In the genomic region with DNA sequence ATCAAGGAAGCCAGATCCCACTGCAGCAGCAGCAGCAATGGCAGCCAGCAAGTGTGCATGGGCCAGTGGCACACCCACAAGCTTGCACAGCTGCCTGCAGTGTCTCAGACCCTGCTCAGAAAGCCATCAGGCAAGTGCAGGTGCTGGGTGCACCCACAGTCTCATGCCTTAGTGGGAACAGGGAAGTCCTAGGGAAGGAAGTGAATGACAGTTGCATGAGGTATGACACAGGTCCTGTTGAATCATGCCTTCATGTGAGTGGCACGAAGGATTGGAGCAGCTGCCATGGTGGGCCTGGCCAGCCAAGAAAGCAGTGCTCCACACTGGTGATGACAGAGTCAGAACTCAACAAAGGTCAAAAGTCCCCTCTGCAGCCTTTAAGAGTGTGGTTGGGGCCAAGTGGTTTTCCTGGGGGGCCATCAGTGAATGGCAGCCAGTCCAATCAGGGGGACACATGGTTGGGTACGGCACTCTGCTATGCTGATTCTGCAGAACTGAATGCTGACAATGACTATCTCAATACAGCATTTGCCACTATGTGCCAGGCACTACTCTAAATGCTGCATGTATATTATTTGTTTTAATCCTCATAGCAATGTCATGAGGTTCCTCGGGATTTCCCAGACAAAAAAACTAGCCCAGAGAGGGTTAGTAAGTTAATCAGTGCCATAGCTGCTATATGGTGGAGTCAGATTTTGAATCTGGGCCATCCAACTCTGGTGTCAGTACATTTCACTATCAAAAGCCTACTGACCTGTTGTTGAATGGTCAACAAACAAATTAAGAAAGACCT, we compare ENCODE assay signal across 30 cellular contexts.
DNase-seq lines count a peak whose midpoint lies in the region; ATAC-seq, FAIRE-seq and TF ChIP-seq lines count a peak whose summit lies in the region.
"Had no signal": no experiment of that assay in that cellular context is flagged by ENCODE, and none has a peak within 500 bp of the region (broad histone marks: within the 10 kb centered on the region; RNA-seq: fewer than 3 reads in every experiment).

No MANE protein-coding gene starts in this region.

- H2AFZ ChIP-seq in keratinocyte (ENCODE audit: control insufficient read depth, low read length), result no peak overlapping the region

- no peak for TF ChIP-seq EP300 in A549 (IDR thresholded peaks at IDR 0.05)

- H3K4me1 ChIP-seq in A549, result peaks cover 42% of the 10 kb centered on the region
- H3K4me1 ChIP-seq in RWPE2 (ENCODE audit: insufficient read depth, poor library complexity, severe bottlenecking), result peaks cover 57% of the 10 kb centered on the region
- peaks cover 77% of the 10 kb centered on the region for H3K4me1 ChIP-seq in keratinocyte (ENCODE audit: control insufficient read depth, extremely low read depth, insufficient read depth, low read length)
- H3K4me1 ChIP-seq: BE2C, Peyer's patch had no signal

- dilution Hi-C loops in keratinocyte (cut with MboI; ENCODE audit: extremely low pct_ligation_motif_present, low sequenced_read_pairs), result no loop called here

- H3K9me3 ChIP-seq in A549 (no peaks in the 10 kb centered on the region; the same call in 2 of the 3 replicates), RWPE2 (ENCODE audit: severe bottlenecking) (no peaks in the 10 kb centered on the region), keratinocyte (ENCODE audit: control insufficient read depth, low read depth, low read length) (no peaks in the 10 kb centered on the region)
- H3K9me3 ChIP-seq: BE2C, breast epithelium, esophagus squamous epithelium, neutrophil, Peyer's patch, SK-N-SH, upper lobe of left lung had no signal

- POLR2A ChIA-PET in A549 (lab: Yijun Ruan, JAX), result interaction anchor here (1.3 kb wide), 1 partner anchor 517 kb away, joined by 3 read pairs; a partner anchor contains a TSS

- H3K9ac ChIP-seq in keratinocyte (ENCODE audit: control insufficient read depth, extremely low read depth, insufficient read depth, low read length), result peak overlapping the region; percentile 57
- H3K9ac ChIP-seq: SK-N-SH had no signal

- WGBS in A549 (ENCODE audit: missing lambda C conversion rate), result 66% methylated on average over 3 of the region's 3 CpGs

- TF ChIP-seq POLR2A in A549 (IDR thresholded peaks at IDR 0.05; ENCODE audit: low read length), result no peak

- no peaks in the 10 kb centered on the region for H3K9me1 ChIP-seq in keratinocyte (ENCODE audit: control insufficient read depth, extremely low read depth, insufficient read depth, low read length)

- no peaks in the 10 kb centered on the region for H4K20me1 ChIP-seq in keratinocyte (ENCODE audit: control insufficient read depth, extremely low read depth, insufficient read depth, low read length)

- no peak for FAIRE-seq in A549 (lab: Jason Lieb, UNC)
- FAIRE-seq in keratinocyte (lab: Jason Lieb, UNC), result peak; percentile 88
- FAIRE-seq: colon, GM19239 had no signal

- TF ChIP-seq RAD21 in A549 (conservative IDR thresholded peaks at IDR 0.05 in 1 of 2, IDR thresholded peaks at IDR 0.05 in 1 of 2), result no peak

- CTCF ChIA-PET in A549 (lab: Yijun Ruan, JAX), result interaction anchor here (0.8 to 4.7 kb wide), 7 partner anchors 10 to 1269 kb away, joined by 3 to 17 read pairs (median 4); no protein-coding TSS in a partner anchor

- H3K4me3 ChIP-seq in A549 (no peak overlapping the region), HL-60 (replicated peaks; ENCODE audit: insufficient read depth, low read length) (no peak overlapping the region), RWPE2 (ENCODE audit: severe bottlenecking) (no peak overlapping the region), keratinocyte (ENCODE audit: control insufficient read depth in 2 of 3, extremely low read depth in 1 of 3, insufficient read depth in 2 of 3, low read depth in 1 of 3, low read length in 3 of 3) (peak overlapping the region in 2 of 3 experiments; percentile 11 to 57)
- H3K4me3 ChIP-seq: breast epithelium, esophagus squamous epithelium, lung, Peyer's patch, skin epidermis, upper lobe of left lung had no signal

- H3K79me2 ChIP-seq in keratinocyte (ENCODE audit: control insufficient read depth, insufficient read depth, low read length), result peaks cover 1% of the 10 kb centered on the region

- no peak for DNase-seq in A549 (ENCODE audit: low read depth in 1 of 2, low spot score in 1 of 2)
- peak; percentile 22 to 44 for DNase-seq in HL-60 (ENCODE audit: low read depth in 1 of 2, low spot score in 1 of 2)
- DNase-seq in RWPE2 (ENCODE audit: low spot score), result no peak
- DNase-seq in keratinocyte (ENCODE audit: low read depth, low spot score), result peak; percentile 71
- DNase-seq in DMS153 (lab: John Stamatoyannopoulos, UW), result no peak
- no peak for DNase-seq in foreskin melanocyte
- no peak for DNase-seq in activated T-cell treated with anti-CD3 and anti-CD28 coated beads, Interleukin-2, amount 50 U/mL, for 48 hours
- DNase-seq: activated CD4-positive, alpha-beta T cell treated with anti-CD3 and anti-CD28 coated beads for 48 hours; activated naive CD4-positive, alpha-beta T cell treated with anti-CD3 and anti-CD28 coated beads for 36 hours; activated T-cell treated with anti-CD3 and anti-CD28 coated beads, Interleukin-2, amount 50 U/mL, for 24 hours; amygdala; BE2C; effector memory CD4-positive, alpha-beta T cell; esophagus squamous epithelium; KG1; NCI-H187; NCI-H2171 treated with DMSO at 0.1 percent for 48 hours; NCI-H524 treated with DMSO at 0.1 percent for 48 hours; NK-92 treated with Interleukin-12 subunit alpha and Interleukin-12 subunit beta, amount 100 ng/mL, for 24 hours; Peyer's patch; SK-N-SH; T-helper 2 cell had no signal

- H3K4me2 ChIP-seq in A549 (no peak overlapping the region), keratinocyte (ENCODE audit: control insufficient read depth, extremely low read depth, insufficient read depth, low read depth, low read length) (peak overlapping the region; percentile 70)
- H3K4me2 ChIP-seq: SK-N-SH had no signal

- TF ChIP-seq CTCF in A549 (IDR thresholded peaks at IDR 0.05), result no peak
- no peak for TF ChIP-seq CTCF in HL-60 (IDR thresholded peaks at IDR 0.05; ENCODE audit: insufficient read depth, low read length)
- TF ChIP-seq CTCF in RWPE2 (IDR thresholded peaks at IDR 0.05; ENCODE audit: poor library complexity, severe bottlenecking), result no peak
- TF ChIP-seq CTCF in keratinocyte (optimal IDR thresholded peaks at IDR 0.05 in 1 of 3, IDR thresholded peaks at IDR 0.05 in 1 of 3, conservative IDR thresholded peaks at IDR 0.05 in 1 of 3; ENCODE audit: extremely low read depth in 1 of 3, insufficient read depth in 2 of 3, low read length in 3 of 3), result no peak

- H3K27me3 ChIP-seq in HL-60 (ENCODE audit: insufficient read depth, poor library complexity, severe bottlenecking), result no peaks in the 10 kb centered on the region
- H3K27me3 ChIP-seq in RWPE2 (ENCODE audit: insufficient read depth, poor library complexity, severe bottlenecking), result no peaks in the 10 kb centered on the region
- H3K27me3 ChIP-seq in keratinocyte (ENCODE audit: control insufficient read depth, extremely low read depth, insufficient read depth, low read length), result no peaks in the 10 kb centered on the region
- H3K27me3 ChIP-seq: BE2C, breast epithelium, neutrophil, Peyer's patch, upper lobe of left lung had no signal

- H3K36me3 ChIP-seq in RWPE2 (ENCODE audit: low read depth), result no peaks in the 10 kb centered on the region
- H3K36me3 ChIP-seq in keratinocyte (ENCODE audit: control insufficient read depth in 2 of 2, extremely low read depth in 1 of 2, insufficient read depth in 2 of 2, low read length in 2 of 2), result no peaks in the 10 kb centered on the region
- H3K36me3 ChIP-seq: BE2C, breast epithelium, esophagus squamous epithelium, neutrophil, Peyer's patch, upper lobe of left lung had no signal

- ATAC-seq in A549 (no peak), RWPE2 (ENCODE audit: low read depth) (no peak), HG03565 (IDR thresholded peaks at IDR 0.05; ENCODE audit: unreplicated experiment) (no peak)

- H3K27ac ChIP-seq in A549 (peak overlapping the region; percentile 42 to 61; a peak in 5 of 6 replicates), HL-60 (replicated peaks) (no peak overlapping the region), RWPE2 (ENCODE audit: poor library complexity, severe bottlenecking) (peak overlapping the region; percentile 94), keratinocyte (ENCODE audit: control insufficient read depth, insufficient read depth, low read length) (peak overlapping the region; percentile 90)
- H3K27ac ChIP-seq: breast epithelium, esophagus squamous epithelium, neutrophil, Peyer's patch, skin epidermis, upper lobe of left lung had no signal

TF ChIP-seq in A549, 52 proteins besides CTCF, POLR2A, EP300 and RAD21:
- TF ChIP-seq EHF (CRISPR knock-in tag; IDR thresholded peaks at IDR 0.05) (no peak), MAFK (IDR thresholded peaks at IDR 0.05; ENCODE audit: partially characterized antibody) (peak; percentile 50)

Comparison
In these comparisons a context has a peak if more than half of its experiments do, and no peak if none do; other contexts are left out.
1. DNase-seq: peak in HL-60 (2 of 2) and keratinocyte (single experiment); none in A549 (0 of 2), RWPE2 (single experiment), DMS153 (single experiment), foreskin melanocyte (single experiment) and activated T-cell treated with anti-CD3 and anti-CD28 coated beads, Interleukin-2, amount 50 U/mL, for 48 hours (0 of 2).
2. H3K4me3 ChIP-seq: peak in keratinocyte (2 of 3); none in A549 (single experiment), HL-60 (single experiment) and RWPE2 (single experiment).